28 cellular contexts compared by ENCODE assay signal in the genomic region with DNA sequence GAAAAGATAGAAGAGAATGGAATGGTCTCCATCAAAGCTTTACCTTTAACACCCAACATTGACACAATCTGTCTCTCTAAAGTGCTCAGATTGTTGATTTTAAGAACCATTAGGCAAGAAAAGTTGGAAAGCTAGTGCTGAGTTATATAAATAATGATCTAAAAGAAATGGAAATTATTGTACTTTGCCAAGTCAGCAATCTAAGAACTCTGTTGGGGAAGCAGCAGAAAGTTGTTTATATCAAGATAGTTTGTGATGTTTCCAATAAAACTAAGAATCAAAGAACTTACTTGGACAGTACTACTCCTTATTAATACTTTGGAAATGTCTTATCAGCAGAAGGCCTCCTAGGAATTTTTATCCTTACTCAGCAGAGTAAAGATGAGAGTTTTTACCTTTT.
"Had no signal": no experiment of that assay in that cellular context is flagged by ENCODE, and none has a peak within 500 bp of the region (broad histone marks: within the 10 kb centered on the region; RNA-seq: fewer than 3 reads in every experiment).

No MANE protein-coding gene starts in this region.

- FAIRE-seq: bronchial epithelial cell, frontal cortex had no signal

- H3K4me3 ChIP-seq: ascending aorta, coronary artery, dorsolateral prefrontal cortex, esophagus muscularis mucosa had no signal

- H3K4me1 ChIP-seq: ascending aorta, esophagus muscularis mucosa had no signal

- H3K27me3 ChIP-seq: ascending aorta, brain microvascular endothelial cell, dorsolateral prefrontal cortex, esophagus muscularis mucosa had no signal

- DNase-seq: activated CD4-positive, alpha-beta memory T cell treated with anti-CD3 and anti-CD28 coated beads, Interleukin-2, amount 10 ng/mL, durations not matched to agents 7 days and 5 days; activated CD4-positive, alpha-beta T cell treated with anti-CD3 and anti-CD28 coated beads for 36 hours; activated CD4-positive, alpha-beta T cell treated with anti-CD3 and anti-CD28 coated beads, Interleukin-2, amount 10 ng/mL, durations not matched to agents 24 days and 14 days; activated CD4-positive, alpha-beta T cell treated with anti-CD3 and anti-CD28 coated beads, Interleukin-2, amount 50 U/mL, for 4 hours; activated CD4-positive, CD25-positive, alpha-beta regulatory T cell; activated CD4-positive, CD25-positive, alpha-beta regulatory T cell treated with anti-CD3 and anti-CD28 coated beads, Interleukin-2, amount 50 U/mL, for 72 hours; activated CD8-positive, alpha-beta memory T cell treated with anti-CD3 and anti-CD28 coated beads, Interleukin-2, amount 50 U/mL, for 48 hours; activated effector memory CD4-positive, alpha-beta T cell treated with Interleukin-2 at 50 U/mL for 16 hours; activated gamma-delta T cell treated with Interleukin-2 at 50 U/mL for 16 hours; activated naive CD4-positive, alpha-beta T cell treated with anti-CD3 and anti-CD28 coated beads, Interleukin-2, amount 50 U/mL, for 16 hours; activated naive CD4-positive, alpha-beta T cell treated with Interleukin-2 at 50 U/mL for 16 hours; activated naive CD8-positive, alpha-beta T cell treated with anti-CD3 and anti-CD28 coated beads, Interleukin-2, amount 10 ng/mL, durations not matched to agents 7 days and 5 days; activated T-cell treated with anti-CD3 and anti-CD28 coated beads for 4 hours; activated T-cell treated with anti-CD3 and anti-CD28 coated beads, Interleukin-2, amount 50 U/mL, for 4 hours; brain microvascular endothelial cell; dorsolateral prefrontal cortex; effector memory CD8-positive, alpha-beta T cell; erythroblast; foreskin fibroblast; head of caudate nucleus; T-helper 1 cell; T-helper 2 cell had no signal

- ATAC-seq: activated CD4-positive, alpha-beta T cell treated with anti-CD3 and anti-CD28 coated beads for 36 hours; activated T-cell treated with anti-CD3 and anti-CD28 coated beads, Interleukin-2, amount 50 U/mL, for 4 hours; activated T-helper 17 cell treated with anti-CD3 and anti-CD28 coated beads, Interleukin-2, amount 50 U/mL, for 72 hours; effector memory CD8-positive, alpha-beta T cell had no signal

- H3K36me3 ChIP-seq: ascending aorta, brain microvascular endothelial cell, esophagus muscularis mucosa had no signal

- H3K27ac ChIP-seq: ascending aorta, brain microvascular endothelial cell, coronary artery, dorsolateral prefrontal cortex, esophagus muscularis mucosa had no signal

- H3K9me3 ChIP-seq: ascending aorta, esophagus muscularis mucosa had no signal
